In the genomic region with DNA sequence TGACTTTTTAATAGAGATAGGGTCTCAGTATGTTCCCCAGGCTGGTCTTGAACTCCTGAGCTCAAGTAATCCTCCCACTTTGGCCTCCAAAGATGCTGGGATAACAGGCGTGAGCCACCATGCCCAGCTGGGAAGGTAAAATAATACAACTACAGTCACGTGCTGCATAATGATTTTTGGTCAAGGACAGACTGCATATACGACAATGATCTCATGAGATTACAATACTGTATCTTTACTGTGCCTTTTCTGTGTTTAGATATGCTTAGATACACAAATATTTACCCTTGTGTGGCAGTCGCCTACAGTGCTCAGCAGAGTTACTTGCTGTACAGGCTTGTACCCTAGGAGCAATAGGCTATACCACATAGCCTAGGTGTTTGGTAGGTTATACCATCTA, we compare ENCODE assay signal across 26 cellular contexts. TPM values are rescaled to one million over a fixed set of nuclear protein-coding genes. Genes with fewer than 3 reads are reported as not detected.
"Had no signal": no experiment of that assay in that cellular context is flagged by ENCODE, and none has a peak within 500 bp of the region (broad histone marks: within the 10 kb centered on the region; RNA-seq: fewer than 3 reads in every experiment).

No MANE protein-coding gene starts in this region.

- DNase-seq: activated CD4-positive, alpha-beta T cell treated with anti-CD3 and anti-CD28 coated beads for 1 hour; activated CD8-positive, alpha-beta memory T cell treated with anti-CD3 and anti-CD28 coated beads, Interleukin-2, amount 50 U/mL, for 48 hours; activated naive CD4-positive, alpha-beta T cell; activated T-cell treated with anti-CD3 and anti-CD28 coated beads, Interleukin-2, amount 50 U/mL, for 4 hours; adrenal gland; brain microvascular endothelial cell; central memory CD4-positive, alpha-beta T cell; effector memory CD4-positive, alpha-beta T cell; heart left ventricle; lower lobe of right lung; natural killer cell; stimulated activated CD4-positive, alpha-beta T cell treated with anti-CD3 and anti-CD28 coated beads, Interleukin-1b, Interleukin-23, amount 100 ng/mL, for 48 hours; stimulated activated naive CD8-positive, alpha-beta T cell treated with anti-CD3 and anti-CD28 coated beads, Interleukin-15, amount 100 ng/mL, for 72 hours; T-helper 9 cell had no signal

- H3K27me3 ChIP-seq: adrenal gland, ascending aorta, brain microvascular endothelial cell, heart left ventricle, right atrium auricular region, suprapubic skin, tibial nerve, vagina had no signal

- H3K36me3 ChIP-seq: adrenal gland, ascending aorta, brain microvascular endothelial cell, heart left ventricle, lower lobe of right lung, right atrium auricular region, suprapubic skin, tibial nerve, vagina had no signal

- H3K4me3 ChIP-seq: adrenal gland, ascending aorta, heart left ventricle, lower lobe of right lung, right atrium auricular region, suprapubic skin, tibial nerve, vagina had no signal

- H3K4me1 ChIP-seq: suprapubic skin had no signal

- H3K27ac ChIP-seq: adrenal gland, brain microvascular endothelial cell, heart left ventricle, lower lobe of right lung, right atrium auricular region, suprapubic skin had no signal

- H3K9me3 ChIP-seq: adrenal gland, ascending aorta, heart left ventricle, lower lobe of right lung, right atrium auricular region, suprapubic skin, tibial nerve, vagina had no signal

- ATAC-seq: activated T-cell treated with anti-CD3 and anti-CD28 coated beads, Interleukin-2, amount 50 U/mL, for 4 hours; heart left ventricle; natural killer cell; stimulated activated effector memory CD8-positive, alpha-beta T cell treated with anti-CD3 and anti-CD28 coated beads, Interleukin-12 subunit alpha, Interleukin-12 subunit beta, amount 100 ng/mL, for 72 hours; stimulated activated naive CD8-positive, alpha-beta T cell treated with anti-CD3 and anti-CD28 coated beads, Interleukin-15, amount 100 ng/mL, for 72 hours had no signal

- FAIRE-seq: keratinocyte had no signal

RNA-seq across cellular contexts. Expression of a gene that starts 38.6 kb away (rescaled TPM):
- total RNA-seq: adrenal gland, ascending aorta, dermis microvascular lymphatic vessel endothelial cell, heart left ventricle, lower lobe of right lung, natural killer cell, osteoblast, progenitor cell of endocrine pancreas, right atrium auricular region, skeletal muscle tissue, suprapubic skin, tibial nerve, vagina had no signal
- polyA plus RNA-seq: adrenal gland, esophagus, heart left ventricle, keratinocyte had no signal
